12 cellular contexts compared by ENCODE assay signal in genomic region chr18:60259052-60259681, GRCh38.
DNase-seq lines count a peak whose midpoint lies in the region; ATAC-seq and TF ChIP-seq lines count a peak whose summit lies in the region.
"Had no signal": no experiment of that assay in that cellular context is flagged by ENCODE, and none has a peak within 500 bp of the region (broad histone marks: within the 10 kb centered on the region; RNA-seq: fewer than 3 reads in every experiment).

No MANE protein-coding gene starts in this region.

- H3K4me1 Mint-ChIP-seq in progenitor cell of endocrine pancreas (ENCODE audit: low read depth): no peaks in the 10 kb centered on the region

- TF ChIP-seq CTCF in fibroblast of villous mesenchyme (IDR thresholded peaks at IDR 0.05; ENCODE audit: insufficient read depth, low read depth, low read length): no peak
- TF ChIP-seq CTCF in progenitor cell of endocrine pancreas (IDR thresholded peaks at IDR 0.05; ENCODE audit: unreplicated experiment): no peak

- H3K4me3 Mint-ChIP-seq in progenitor cell of endocrine pancreas (ENCODE audit: low read depth): no peak overlapping the region

- H3K27me3 Mint-ChIP-seq in progenitor cell of endocrine pancreas: no peaks in the 10 kb centered on the region

- no peak overlapping the region for H3K27ac Mint-ChIP-seq in progenitor cell of endocrine pancreas

- no peaks in the 10 kb centered on the region for H3K36me3 Mint-ChIP-seq in progenitor cell of endocrine pancreas (ENCODE audit: insufficient read depth)

- ATAC-seq in GM18505 (IDR thresholded peaks at IDR 0.05; ENCODE audit: unreplicated experiment) (peak; percentile 90), HG02798 (IDR thresholded peaks at IDR 0.05; ENCODE audit: poor library complexity, unreplicated experiment) (peak; percentile 45)
- ATAC-seq: heart left ventricle had no signal

- DNase-seq in NOMO-1 treated with dmso at 0.1 percent for 144 hours (lab: John Stamatoyannopoulos, UW; ENCODE audit: unreplicated experiment): peak; percentile 1
- peak; percentile 1 for DNase-seq in fibroblast of villous mesenchyme (ENCODE audit: low read depth)
- no peak for DNase-seq in NK-92 treated with Interleukin-12 subunit alpha and Interleukin-12 subunit beta, amount 100 ng/mL, for 24 hours (lab: John Stamatoyannopoulos, UW)
- DNase-seq in hepatic stellate cell (ENCODE audit: low spot score): no peak
- DNase-seq in DMS114 treated with DMSO at 0.1 percent for 48 hours (lab: John Stamatoyannopoulos, UW; ENCODE audit: unreplicated experiment): no peak
- no peak for DNase-seq in progenitor cell of endocrine pancreas (ENCODE audit: low spot score, unreplicated experiment)
- DNase-seq: activated T-cell treated with anti-CD3 and anti-CD28 coated beads for 4 hours, cerebellar nuclear complex, heart left ventricle, NCI-H2029 had no signal

- no peaks in the 10 kb centered on the region for H3K9me3 Mint-ChIP-seq in progenitor cell of endocrine pancreas (ENCODE audit: low read depth)

- no peak overlapping the region for H3K4me3 ChIP-seq in fibroblast of villous mesenchyme (ENCODE audit: low read depth, low read length)
- H3K4me3 ChIP-seq: heart left ventricle had no signal

- no peak for TF ChIP-seq POLR2A in GM18505 (IDR thresholded peaks at IDR 0.05; ENCODE audit: borderline replicate concordance, extremely low read depth, insufficient read depth, insufficient read length)

Comparison
In these comparisons a context has a peak if more than half of its experiments do, and no peak if none do; other contexts are left out.
1. DNase-seq: peak in NOMO-1 treated with dmso at 0.1 percent for 144 hours (single experiment) and fibroblast of villous mesenchyme (single experiment); none in NK-92 treated with Interleukin-12 subunit alpha and Interleukin-12 subunit beta, amount 100 ng/mL, for 24 hours (single experiment), hepatic stellate cell (single experiment), DMS114 treated with DMSO at 0.1 percent for 48 hours (single experiment) and progenitor cell of endocrine pancreas (single experiment).